ENCODE assay signal across 29 cellular contexts in the genomic region with DNA sequence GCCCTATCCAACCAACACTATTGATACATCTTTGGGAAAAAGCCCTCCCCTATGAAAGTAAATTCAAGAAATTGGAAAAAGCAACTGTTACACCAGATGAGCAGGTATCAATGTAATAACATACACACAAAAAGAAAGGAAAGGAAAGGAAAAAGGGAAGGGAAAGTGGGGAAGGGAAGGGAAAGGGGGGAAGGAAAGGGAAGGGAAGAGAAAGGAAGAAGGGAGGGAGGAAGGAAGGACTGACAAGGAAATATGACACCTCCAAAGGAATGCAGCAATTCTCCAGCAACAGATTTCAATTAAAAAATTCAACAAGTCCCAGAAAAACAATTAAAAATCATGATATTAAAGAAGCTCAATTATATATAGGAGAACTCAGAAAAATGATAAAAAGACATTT.
"Had no signal": no experiment of that assay in that cellular context is flagged by ENCODE, and none has a peak within 500 bp of the region (broad histone marks: within the 10 kb centered on the region; RNA-seq: fewer than 3 reads in every experiment).

No MANE protein-coding gene starts in this region.

- ATAC-seq: stimulated activated effector memory CD8-positive, alpha-beta T cell treated with anti-CD3 and anti-CD28 coated beads, Interleukin-12 subunit alpha, Interleukin-12 subunit beta, amount 100 ng/mL, for 72 hours; stimulated activated memory B cell treated with anti-CD40 and anti-IgM and Interleukin-4, amounts not matched to agents 10 μg/mL and 1 μg/mL and 100 μg/mL, for 72 hours; stimulated activated naive B cell treated with anti-CD40 and anti-IgM and Interleukin-4, amounts not matched to agents 10 μg/mL and 1 μg/mL and 100 μg/mL, for 72 hours; stimulated activated naive CD8-positive, alpha-beta T cell treated with anti-CD3 and anti-CD28 coated beads, Interleukin-15, amount 100 ng/mL, for 72 hours; stimulated activated naive CD8-positive, alpha-beta T cell treated with anti-CD3 and anti-CD28 coated beads, Interleukin-15, Interleukin-2, amounts not matched to agents 100 U/mL and 50 U/mL, for 24 hours had no signal

- H3K27ac ChIP-seq: stomach, suprapubic skin, testis, thoracic aorta, thyroid gland, tibial artery, tibial nerve, transverse colon, upper lobe of left lung, upper lobe of right lung, uterus, vagina had no signal

- DNase-seq: stimulated activated CD4-positive, alpha-beta T cell treated with anti-CD3 and anti-CD28 coated beads, Interleukin-2, amount 100 ng/mL, for 48 hours; stimulated activated CD4-positive, alpha-beta T cell treated with anti-CD3 and anti-CD28 coated beads, Interleukin-4, amount 100 ng/mL, for 1 hour; stimulated activated CD4-positive, alpha-beta T cell treated with anti-CD3 and anti-CD28 coated beads, Interleukin-4, amount 100 ng/mL, for 24 hours; stimulated activated CD4-positive, alpha-beta T cell treated with anti-CD3 and anti-CD28 coated beads, Interleukin-4, amount 100 ng/mL, for 4 hours; stimulated activated CD8-positive, alpha-beta memory T cell treated with anti-CD3 and anti-CD28 coated beads, Interleukin-4, amount 100 ng/mL, for 48 hours; stimulated activated naive B cell treated with anti-CD40 and anti-IgM and Interleukin-4, amounts not matched to agents 10 μg/mL and 1 μg/mL and 100 μg/mL, for 72 hours; stimulated activated naive CD4-positive, alpha-beta T cell; stimulated activated naive CD4-positive, alpha-beta T cell treated with Interleukin-2 at 50 U/mL for 16 hours; stimulated activated naive CD8-positive, alpha-beta T cell treated with anti-CD3 and anti-CD28 coated beads, Interleukin-15, amount 100 ng/mL, for 72 hours; stimulated activated naive CD8-positive, alpha-beta T cell treated with anti-CD3 and anti-CD28 coated beads, Interleukin-15, Interleukin-2, amounts not matched to agents 100 U/mL and 50 U/mL, for 24 hours; stomach; substantia nigra; testis; thyroid gland; tibial artery; transverse colon; trophoblast cell; upper lobe of left lung; upper lobe of right lung; uterus had no signal

- H3K36me3 ChIP-seq: stomach, suprapubic skin, thoracic aorta, thyroid gland, tibial artery, tibial nerve, transverse colon, upper lobe of left lung, upper lobe of right lung, uterus, vagina had no signal

- H3K4me1 Mint-ChIP-seq: stimulated activated effector memory CD8-positive, alpha-beta T cell treated with anti-CD3 and anti-CD28 coated beads, Interleukin-12 subunit alpha, Interleukin-12 subunit beta, amount 100 ng/mL, for 72 hours; stimulated activated memory B cell treated with anti-CD40 and anti-IgM and Interleukin-4, amounts not matched to agents 10 μg/mL and 1 μg/mL and 100 μg/mL, for 72 hours; stimulated activated naive CD8-positive, alpha-beta T cell treated with anti-CD3 and anti-CD28 coated beads, Interleukin-15, amount 100 ng/mL, for 72 hours had no signal

- H3K27ac Mint-ChIP-seq: stimulated activated effector memory CD8-positive, alpha-beta T cell treated with anti-CD3 and anti-CD28 coated beads, Interleukin-12 subunit alpha, Interleukin-12 subunit beta, amount 100 ng/mL, for 72 hours; stimulated activated memory B cell treated with anti-CD40 and anti-IgM and Interleukin-4, amounts not matched to agents 10 μg/mL and 1 μg/mL and 100 μg/mL, for 72 hours; stimulated activated naive B cell treated with anti-CD40 and anti-IgM and Interleukin-4, amounts not matched to agents 10 μg/mL and 1 μg/mL and 100 μg/mL, for 72 hours; stimulated activated naive CD8-positive, alpha-beta T cell treated with anti-CD3 and anti-CD28 coated beads, Interleukin-15, amount 100 ng/mL, for 72 hours; stimulated activated naive CD8-positive, alpha-beta T cell treated with anti-CD3 and anti-CD28 coated beads, Interleukin-15, Interleukin-2, amounts not matched to agents 100 ng/mL and 50 ng/mL, for 24 hours; type B pancreatic cell had no signal

- H3K9me3 ChIP-seq: testis, thoracic aorta, thyroid gland, tibial artery, transverse colon, upper lobe of right lung, uterus, vagina had no signal

- H3K27me3 ChIP-seq: stomach, suprapubic skin, testis, thyroid gland, tibial artery, tibial nerve, transverse colon, upper lobe of left lung, upper lobe of right lung, uterus, vagina had no signal

- H3K4me1 ChIP-seq: stomach, suprapubic skin, testis, thyroid gland, tibial artery, tibial nerve, transverse colon, upper lobe of left lung, upper lobe of right lung, uterus, vagina had no signal

- H3K4me3 ChIP-seq: stomach, suprapubic skin, testis, thoracic aorta, thyroid gland, tibial artery, tibial nerve, transverse colon, upper lobe of left lung, upper lobe of right lung, uterus, vagina had no signal

- FAIRE-seq: urothelium cell line had no signal

- H3K36me3 Mint-ChIP-seq: stimulated activated effector memory CD8-positive, alpha-beta T cell treated with anti-CD3 and anti-CD28 coated beads, Interleukin-12 subunit alpha, Interleukin-12 subunit beta, amount 100 ng/mL, for 72 hours; stimulated activated memory B cell treated with anti-CD40 and anti-IgM and Interleukin-4, amounts not matched to agents 10 μg/mL and 1 μg/mL and 100 μg/mL, for 72 hours; stimulated activated naive B cell treated with anti-CD40 and anti-IgM and Interleukin-4, amounts not matched to agents 10 μg/mL and 1 μg/mL and 100 μg/mL, for 72 hours; type B pancreatic cell had no signal

- H3K4me3 Mint-ChIP-seq: stimulated activated effector memory CD8-positive, alpha-beta T cell treated with anti-CD3 and anti-CD28 coated beads, Interleukin-12 subunit alpha, Interleukin-12 subunit beta, amount 100 ng/mL, for 72 hours; stimulated activated memory B cell treated with anti-CD40 and anti-IgM and Interleukin-4, amounts not matched to agents 10 μg/mL and 1 μg/mL and 100 μg/mL, for 72 hours; stimulated activated naive B cell treated with anti-CD40 and anti-IgM and Interleukin-4, amounts not matched to agents 10 μg/mL and 1 μg/mL and 100 μg/mL, for 72 hours; stimulated activated naive CD8-positive, alpha-beta T cell treated with anti-CD3 and anti-CD28 coated beads, Interleukin-15, amount 100 ng/mL, for 72 hours; stimulated activated naive CD8-positive, alpha-beta T cell treated with anti-CD3 and anti-CD28 coated beads, Interleukin-15, Interleukin-2, amounts not matched to agents 100 ng/mL and 50 ng/mL, for 24 hours; type B pancreatic cell had no signal

- H3K27me3 Mint-ChIP-seq: stimulated activated memory B cell treated with anti-CD40 and anti-IgM and Interleukin-4, amounts not matched to agents 10 μg/mL and 1 μg/mL and 100 μg/mL, for 72 hours; stimulated activated naive B cell treated with anti-CD40 and anti-IgM and Interleukin-4, amounts not matched to agents 10 μg/mL and 1 μg/mL and 100 μg/mL, for 72 hours; stimulated activated naive CD8-positive, alpha-beta T cell treated with anti-CD3 and anti-CD28 coated beads, Interleukin-15, Interleukin-2, amounts not matched to agents 100 ng/mL and 50 ng/mL, for 24 hours; type B pancreatic cell had no signal

- H3K9me3 Mint-ChIP-seq: stimulated activated effector memory CD8-positive, alpha-beta T cell treated with anti-CD3 and anti-CD28 coated beads, Interleukin-12 subunit alpha, Interleukin-12 subunit beta, amount 100 ng/mL, for 72 hours; stimulated activated naive CD8-positive, alpha-beta T cell treated with anti-CD3 and anti-CD28 coated beads, Interleukin-15, Interleukin-2, amounts not matched to agents 100 ng/mL and 50 ng/mL, for 24 hours; type B pancreatic cell had no signal
